Comparison of ENCODE assay signal across 1 cellular context in genomic region chr5:116569999-116570398, GRCh38.
TF ChIP-seq lines count a peak whose summit lies in the region.

No MANE protein-coding gene starts in this region.

TF ChIP-seq in GM12878, 131 proteins besides CTCF, POLR2A, EP300 and RAD21 (continued from another document):
- TF ChIP-seq ZBTB40 (IDR thresholded peaks at IDR 0.05; ENCODE audit: borderline replicate concordance) (no peak), NRF1 (conservative IDR thresholded peaks at IDR 0.05; ENCODE audit: low read depth, low read length) (no peak), TBL1XR1 (IDR thresholded peaks at IDR 0.05; ENCODE audit: low read depth, low read length) (no peak), CREB1 (IDR thresholded peaks at IDR 0.05; ENCODE audit: low read depth) (no peak), YBX1 (IDR thresholded peaks at IDR 0.05) (no peak), PBX3 (IDR thresholded peaks at IDR 0.05; ENCODE audit: insufficient replicate concordance, low read depth, low read length) (no peak), MEF2B (IDR thresholded peaks at IDR 0.05; ENCODE audit: partially characterized antibody, poor library complexity, severe bottlenecking) (peak; percentile 85), SMAD5 (IDR thresholded peaks at IDR 0.05; ENCODE audit: low read depth) (no peak), JUNB (IDR thresholded peaks at IDR 0.05) (no peak), TARDBP (IDR thresholded peaks at IDR 0.05; ENCODE audit: borderline replicate concordance) (no peak), NR2C2 (IDR thresholded peaks at IDR 0.05; ENCODE audit: borderline replicate concordance, control insufficient read depth, insufficient read length, low read depth) (no peak), ATF7 (IDR thresholded peaks at IDR 0.05; ENCODE audit: low read depth) (no peak)
TF ChIP-seq in GM12878: peak in this region for 2.
